Comparison of ENCODE assay signal across 1 cellular context in genomic region chr6:3965071-3965718, GRCh38.
TF ChIP-seq lines count a peak whose summit lies in the region.

No MANE protein-coding gene starts in this region.

TF ChIP-seq in WTC11, 78 proteins besides CTCF, POLR2A, EP300 and RAD21 (continued from another document):
- no peak for TF ChIP-seq PRDM15 (CRISPR knock-in tag; IDR thresholded peaks at IDR 0.05)
- no peak for TF ChIP-seq NFYB (CRISPR knock-in tag; conservative IDR thresholded peaks at IDR 0.05; ENCODE audit: low read depth)
- no peak for TF ChIP-seq ESRRA (CRISPR knock-in tag; IDR thresholded peaks at IDR 0.05; ENCODE audit: borderline replicate concordance)
- no peak for TF ChIP-seq ATF1 (CRISPR knock-in tag; IDR thresholded peaks at IDR 0.05)
- TF ChIP-seq PREB (CRISPR knock-in tag; IDR thresholded peaks at IDR 0.05; ENCODE audit: borderline replicate concordance) = no peak
- no peak for TF ChIP-seq ZSCAN18 (CRISPR knock-in tag; IDR thresholded peaks at IDR 0.05)
- TF ChIP-seq ELF4 (CRISPR knock-in tag; IDR thresholded peaks at IDR 0.05; ENCODE audit: low read depth) = no peak
- no peak for TF ChIP-seq JAZF1 (CRISPR knock-in tag; IDR thresholded peaks at IDR 0.05)
- no peak for TF ChIP-seq NR3C1 (CRISPR knock-in tag; conservative IDR thresholded peaks at IDR 0.05; ENCODE audit: low read depth)
- TF ChIP-seq TP53 (CRISPR knock-in tag; IDR thresholded peaks at IDR 0.05) = no peak
- TF ChIP-seq MXD4 (CRISPR knock-in tag; IDR thresholded peaks at IDR 0.05; ENCODE audit: borderline replicate concordance) = no peak
- TF ChIP-seq USF2 (CRISPR knock-in tag; IDR thresholded peaks at IDR 0.05) = no peak
- no peak for TF ChIP-seq NR2C2 (CRISPR knock-in tag; IDR thresholded peaks at IDR 0.05)
- no peak for TF ChIP-seq SMAD3 (CRISPR knock-in tag; IDR thresholded peaks at IDR 0.05; ENCODE audit: borderline replicate concordance)
- no peak for TF ChIP-seq IRF1 (CRISPR knock-in tag; IDR thresholded peaks at IDR 0.05)
